Comparison of ENCODE assay signal across 10 cellular contexts in genomic region chr1:47226121-47226977, GRCh38. TPM values are rescaled to one million over a fixed set of nuclear protein-coding genes. Genes with fewer than 3 reads are reported as not detected.
DNase-seq lines count a peak whose midpoint lies in the region; ATAC-seq, FAIRE-seq and TF ChIP-seq lines count a peak whose summit lies in the region.
"Had no signal": no experiment of that assay in that cellular context is flagged by ENCODE, and none has a peak within 500 bp of the region (broad histone marks: within the 10 kb centered on the region; RNA-seq: fewer than 3 reads in every experiment).

No MANE protein-coding gene starts in this region.

- H3K9me3 Mint-ChIP-seq in GM23338: 0 out of 3 replicates have a peak, but pooled peaks cover 3% of the 10 kb centered on the region
- H3K9me3 Mint-ChIP-seq in endothelial cell (ENCODE audit: unreplicated experiment): no peaks in the 10 kb centered on the region
- H3K9me3 Mint-ChIP-seq: activated CD4-positive, alpha-beta T cell treated with anti-CD3 and anti-CD28 coated beads, Interleukin-2, amount 10 ng/mL, durations not matched to agents 7 days and 5 days had no signal

- no CpG with 5 or more reads among the region's 21 CpGs for WGBS in neuronal stem cell (ENCODE audit: extremely low coverage in 2 of 2, insufficient read length in 2 of 2, insufficient replicate concordance in 1 of 2), 2 donors

- no peak overlapping the region for H3K18ac ChIP-seq in neuronal stem cell (ENCODE audit: low read length)

- H3K36me3 ChIP-seq in GM23338 (ENCODE audit: insufficient read depth): no peaks in the 10 kb centered on the region
- no peaks in the 10 kb centered on the region for H3K36me3 ChIP-seq in KMS-11 (ENCODE audit: insufficient read depth)
- no peaks in the 10 kb centered on the region for H3K36me3 ChIP-seq in neuronal stem cell (replicated peaks in 1 of 2; ENCODE audit: control insufficient read depth in 2 of 2, insufficient read depth in 2 of 2, low read length in 2 of 2)

- H3K27me3 ChIP-seq in GM23338 (ENCODE audit: insufficient read depth): peaks cover 100% of the 10 kb centered on the region
- peaks cover 34% of the 10 kb centered on the region for H3K27me3 ChIP-seq in KMS-11 (ENCODE audit: insufficient read depth, low read depth)
- peaks cover 72 to 98% (median 98%) of the 10 kb centered on the region in 3 experiments for H3K27me3 ChIP-seq in neuronal stem cell (ENCODE audit: control insufficient read depth in 3 of 3, insufficient read depth in 3 of 3, low read depth in 1 of 3, low read length in 3 of 3)

- no peak overlapping the region for H3K27ac ChIP-seq in GM23338 (ENCODE audit: low read depth)
- H3K27ac ChIP-seq in KMS-11: no peak overlapping the region
- H3K27ac ChIP-seq in neuronal stem cell (replicated peaks; ENCODE audit: low read length): no peak overlapping the region

- H3K27ac Mint-ChIP-seq in GM23338 (no peak overlapping the region), endothelial cell (ENCODE audit: unreplicated experiment) (peak overlapping the region; percentile 100)
- H3K27ac Mint-ChIP-seq: activated CD4-positive, alpha-beta T cell treated with anti-CD3 and anti-CD28 coated beads, Interleukin-2, amount 10 ng/mL, durations not matched to agents 7 days and 5 days; HFFc6 had no signal

- no peak for TF ChIP-seq CTCF in GM23338 (conservative IDR thresholded peaks at IDR 0.05; ENCODE audit: low read depth in 2 of 2)
- TF ChIP-seq CTCF in KMS-11 (conservative IDR thresholded peaks at IDR 0.05; ENCODE audit: low read depth, low read length): no peak
- no peak for TF ChIP-seq CTCF in endothelial cell (IDR thresholded peaks at IDR 0.05; ENCODE audit: unreplicated experiment)

- H4K91ac ChIP-seq in neuronal stem cell (ENCODE audit: low read depth, low read length, poor library complexity): no peak overlapping the region

- no peaks in the 10 kb centered on the region for H3K36me3 Mint-ChIP-seq in GM23338 (ENCODE audit: low read depth)
- H3K36me3 Mint-ChIP-seq in endothelial cell (ENCODE audit: low read depth, unreplicated experiment): peaks cover 44% of the 10 kb centered on the region

- peaks cover 17% of the 10 kb centered on the region for H3F3A ChIP-seq in GM23338 (replicated peaks; ENCODE audit: low read depth)

- H3K23ac ChIP-seq in neuronal stem cell (ENCODE audit: low read depth, low read length, poor library complexity): no peak overlapping the region

- H3K4me3 ChIP-seq in GM23338 (peak overlapping the region; percentile 53), KMS-11 (IDR thresholded peaks at IDR 0.05; ENCODE audit: insufficient read depth, low read depth, low read length) (no peak overlapping the region), neuronal stem cell (ENCODE audit: low read length in 2 of 2) (no peak overlapping the region)

- no peak overlapping the region for H3K4ac ChIP-seq in neuronal stem cell (ENCODE audit: low read length)

- no peak overlapping the region for H2BK12ac ChIP-seq in neuronal stem cell (ENCODE audit: low read length)

- peaks cover 1 to 2% of the 10 kb centered on the region in 2 donors for H3K9me3 ChIP-seq in neuronal stem cell (replicated peaks in 1 of 2; ENCODE audit: control insufficient read depth in 2 of 2, insufficient read depth in 1 of 2, low read depth in 1 of 2, low read length in 2 of 2)

- no peak for ATAC-seq in GM23338

- H3K4me1 ChIP-seq in GM23338 (ENCODE audit: insufficient read depth): peaks cover 59% of the 10 kb centered on the region
- H3K4me1 ChIP-seq in KMS-11 (ENCODE audit: low read depth, poor library complexity, severe bottlenecking): no peaks in the 10 kb centered on the region
- peaks cover 2 to 6% of the 10 kb centered on the region in 2 donors for H3K4me1 ChIP-seq in neuronal stem cell (ENCODE audit: control insufficient read depth in 2 of 2, insufficient read depth in 1 of 2, low read depth in 1 of 2, low read length in 2 of 2)

- H3K4me2 ChIP-seq in GM23338: peak overlapping the region; percentile 74
- H3K4me2 ChIP-seq in KMS-11: no peak overlapping the region
- H3K4me2 ChIP-seq in neuronal stem cell (ENCODE audit: insufficient read depth, low read length, poor library complexity, severe bottlenecking): no peak overlapping the region

- H2AK5ac ChIP-seq in neuronal stem cell (ENCODE audit: low read depth, low read length): no peak overlapping the region

- peak; percentile 24 for DNase-seq in GM23338 (ENCODE audit: low spot score)
- DNase-seq in endothelial cell (ENCODE audit: low spot score): peak; percentile 41
- no peak for DNase-seq in neuronal stem cell (ENCODE audit: low spot score)
- DNase-seq in frontal cortex (ENCODE audit: low spot score in 2 of 2): no peak
- DNase-seq in ureter (ENCODE audit: low spot score): no peak
- DNase-seq in activated gamma-delta T cell (lab: John Stamatoyannopoulos, UW): no peak
- DNase-seq: activated CD4-positive, alpha-beta T cell treated with anti-CD3 and anti-CD28 coated beads, Interleukin-2, amount 10 ng/mL, durations not matched to agents 7 days and 5 days; HFFc6; NCI-H1417 treated with DMSO at 0.1 percent for 48 hours had no signal

- no peak overlapping the region for H2AFZ ChIP-seq in GM23338
- H2AFZ ChIP-seq in KMS-11 (ENCODE audit: low read depth): peak overlapping the region; percentile 4; the same call in 1 of the 2 replicates
- peak overlapping the region; percentile 83 for H2AFZ ChIP-seq in neuronal stem cell (ENCODE audit: low read length)

- no peak overlapping the region for H4K8ac ChIP-seq in neuronal stem cell (ENCODE audit: low read depth, low read length)

- peak overlapping the region; percentile 63 for H3K4me3 Mint-ChIP-seq in GM23338
- peak overlapping the region; percentile 100 for H3K4me3 Mint-ChIP-seq in endothelial cell (ENCODE audit: unreplicated experiment)
- H3K4me3 Mint-ChIP-seq: activated CD4-positive, alpha-beta T cell treated with anti-CD3 and anti-CD28 coated beads, Interleukin-2, amount 10 ng/mL, durations not matched to agents 7 days and 5 days; HFFc6 had no signal

- no peak overlapping the region for H3K9ac ChIP-seq in KMS-11
- peak overlapping the region; percentile 45 for H3K9ac ChIP-seq in neuronal stem cell (ENCODE audit: low read depth, low read length, poor library complexity)

- H3K9me2 ChIP-seq in GM23338 (ENCODE audit: insufficient read depth): no peaks in the 10 kb centered on the region

- H3K14ac ChIP-seq in neuronal stem cell (ENCODE audit: low read length): no peak overlapping the region

- H3K79me2 ChIP-seq in GM23338 (replicated peaks; ENCODE audit: insufficient read depth) (no peaks in the 10 kb centered on the region), KMS-11 (ENCODE audit: insufficient read depth, low read depth) (no peaks in the 10 kb centered on the region)

- H4K20me1 ChIP-seq in GM23338 (replicated peaks; ENCODE audit: insufficient read depth): peaks cover 9% of the 10 kb centered on the region
- no peaks in the 10 kb centered on the region for H4K20me1 ChIP-seq in KMS-11 (ENCODE audit: insufficient read depth)

- H2BK5ac ChIP-seq in neuronal stem cell (ENCODE audit: low read length): peak overlapping the region; percentile 0

- no peak for FAIRE-seq in frontal cortex (lab: Jason Lieb, UNC)

- H2BK120ac ChIP-seq in neuronal stem cell (ENCODE audit: low read depth, low read length): no peak overlapping the region

- H3K4me1 Mint-ChIP-seq in GM23338: peaks cover 40% of the 10 kb centered on the region
- peaks cover 42% of the 10 kb centered on the region for H3K4me1 Mint-ChIP-seq in endothelial cell (ENCODE audit: unreplicated experiment)

- H3K27me3 Mint-ChIP-seq in GM23338 (ENCODE audit: insufficient read depth, low read depth, poor library complexity) (peaks cover 58% of the 10 kb centered on the region), endothelial cell (ENCODE audit: unreplicated experiment) (peaks cover 39% of the 10 kb centered on the region)

- no peaks in the 10 kb centered on the region for H3K79me1 ChIP-seq in neuronal stem cell (ENCODE audit: low read depth, low read length)

- no peak overlapping the region for H2BK15ac ChIP-seq in neuronal stem cell (ENCODE audit: low read length)

TF ChIP-seq in GM23338, 12 proteins besides CTCF, POLR2A, EP300 and RAD21:
- TF ChIP-seq EZH2phosphoT487 (IDR thresholded peaks at IDR 0.05; ENCODE audit: unreplicated experiment) (peak; percentile 74), EZH2 (IDR thresholded peaks at IDR 0.05; ENCODE audit: low read depth, unreplicated experiment) (peak; percentile 97), CREB1 (CRISPR knock-in tag; IDR thresholded peaks at IDR 0.05; ENCODE audit: low read depth) (no peak)

RNA-seq across cellular contexts. Expression of gene TAL1, which starts 5.7 kb away (rescaled TPM):
- total RNA-seq in GM23338 (2014; rRNA removed; shearing (Covaris generic)): not detected in 2 replicates
- polyA plus RNA-seq in GM23338 (2016; fragmentation: Nextera tagmentation; extraction: Ambion mirVana): not detected in 2 replicates
- total RNA-seq in endothelial cell (ENCODE audit: unreplicated experiment) (199 TPM), frontal cortex (1.2 TPM), ureter (3.2 TPM)
- 0.03 TPM for polyA plus RNA-seq in neuronal stem cell (2013, experiment 1 of 2)
- 0.01 TPM for polyA plus RNA-seq in neuronal stem cell (2013, experiment 2 of 2)
- total RNA-seq: activated CD4-positive, alpha-beta T cell treated with anti-CD3 and anti-CD28 coated beads, Interleukin-2, amount 10 ng/mL, durations not matched to agents 7 days and 5 days; HFFc6 had no signal

RNA-seq across cellular contexts. Expression of gene PDZK1IP1, which starts 36.5 kb away (rescaled TPM):
- not detected in 2 replicates for total RNA-seq in GM23338 (2014; rRNA removed; shearing (Covaris generic))
- polyA plus RNA-seq in GM23338 (2016; fragmentation: Nextera tagmentation; extraction: Ambion mirVana): not detected in 2 replicates
- not detected for total RNA-seq in endothelial cell (ENCODE audit: unreplicated experiment)
- not detected for polyA plus RNA-seq in neuronal stem cell (2013, experiment 1 of 2)
- polyA plus RNA-seq in neuronal stem cell (2013, experiment 2 of 2): not detected
- total RNA-seq in frontal cortex: not detected
- 1.9 TPM for total RNA-seq in ureter
- total RNA-seq: activated CD4-positive, alpha-beta T cell treated with anti-CD3 and anti-CD28 coated beads, Interleukin-2, amount 10 ng/mL, durations not matched to agents 7 days and 5 days; HFFc6 had no signal

Comparison
In these comparisons a context has a peak if more than half of its experiments do, and no peak if none do; other contexts are left out.
1. DNase-seq: peak in GM23338 (single experiment) and endothelial cell (single experiment); none in neuronal stem cell (single experiment), frontal cortex (0 of 2), ureter (single experiment) and activated gamma-delta T cell (single experiment).
2. RNA of gene TAL1, which starts 5.7 kb away (total RNA-seq): 199 TPM in endothelial cell (single experiment); 3.2 TPM in ureter (single experiment), 1.2 TPM in frontal cortex (single experiment) and not detected in GM23338; every median in the first group is over 10 times any median in the second.